Comparison of ENCODE assay signal across 1 cellular context in genomic region chr12:120598674-120599463, GRCh38.
TF ChIP-seq lines count a peak whose summit lies in the region.

No MANE protein-coding gene starts in this region.

TF ChIP-seq in H1, 55 proteins besides CTCF, POLR2A, EP300 and RAD21 (continued from another document):
- TF ChIP-seq CHD7 (IDR thresholded peaks at IDR 0.05; ENCODE audit: insufficient replicate concordance, low read length): no peak
- TF ChIP-seq ATF2 (IDR thresholded peaks at IDR 0.05; ENCODE audit: low read length): no peak
